ENCODE assay signal across 21 cellular contexts in the genomic region with DNA sequence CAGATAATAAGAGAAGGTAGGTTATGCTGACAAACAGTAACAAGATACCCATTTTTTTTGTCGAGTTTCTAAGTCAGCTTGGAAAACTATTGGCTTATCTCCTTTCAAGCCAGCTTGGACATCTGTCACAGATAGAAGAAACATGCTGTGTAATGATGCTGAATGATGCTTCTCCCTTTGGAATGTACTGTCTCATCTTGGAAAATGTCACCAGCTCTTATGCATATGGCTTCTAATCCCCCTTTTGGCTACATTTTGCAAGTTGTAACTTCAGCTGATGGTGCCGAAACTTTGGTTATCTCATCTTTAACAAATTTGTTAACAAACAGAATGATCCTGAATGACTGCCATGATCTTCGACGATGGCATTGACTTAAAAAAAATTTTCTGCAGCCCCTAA.
"Had no signal": no experiment of that assay in that cellular context is flagged by ENCODE, and none has a peak within 500 bp of the region (broad histone marks: within the 10 kb centered on the region; RNA-seq: fewer than 3 reads in every experiment).

No MANE protein-coding gene starts in this region.

- FAIRE-seq: kidney, small intestine, TTC549 had no signal

- H3K27ac ChIP-seq: adrenal gland, ascending aorta, esophagus muscularis mucosa, lower lobe of right lung, suprapubic skin, tibial nerve had no signal

- ATAC-seq: activated naive CD4-positive, alpha-beta T cell treated with anti-CD3 and anti-CD28 coated beads, Interleukin-2, amount 50 U/mL, for 72 hours; activated T-helper 17 cell treated with anti-CD3 and anti-CD28 coated beads, Interleukin-2, amount 50 U/mL, for 72 hours; lower lobe of right lung; naive thymus-derived CD4-positive, alpha-beta T cell; sciatic nerve; stimulated activated memory B cell treated with anti-CD40 and anti-IgM and Interleukin-4, amounts not matched to agents 10 μg/mL and 1 μg/mL and 100 μg/mL, for 72 hours had no signal

- H3K4me3 ChIP-seq: adrenal gland, ascending aorta, esophagus muscularis mucosa, lower lobe of right lung, stomach, suprapubic skin, tibial nerve had no signal

- DNase-seq: activated CD4-positive, alpha-beta T cell treated with anti-CD3 and anti-CD28 coated beads for 1 hour; activated CD4-positive, alpha-beta T cell treated with anti-CD3 and anti-CD28 coated beads, Interleukin-2, amount 50 U/mL, for 1 hour; activated T-cell treated with anti-CD3 and anti-CD28 coated beads, Interleukin-2, amount 50 U/mL, for 1 hour; adrenal gland; central memory CD4-positive, alpha-beta T cell; kidney; lower lobe of right lung; naive thymus-derived CD4-positive, alpha-beta T cell; occipital lobe; small intestine; stimulated activated CD4-positive, alpha-beta T cell treated with anti-CD3 and anti-CD28 coated beads, Interleukin-15, amount 100 ng/mL, for 24 hours; stomach had no signal

- H3K4me1 ChIP-seq: adrenal gland, ascending aorta, lower lobe of right lung, suprapubic skin, tibial nerve had no signal

- H3K9me3 ChIP-seq: adrenal gland, ascending aorta, esophagus muscularis mucosa, lower lobe of right lung, stomach, suprapubic skin, tibial nerve had no signal
